Comparison of ENCODE assay signal across 23 cellular contexts in the genomic region with DNA sequence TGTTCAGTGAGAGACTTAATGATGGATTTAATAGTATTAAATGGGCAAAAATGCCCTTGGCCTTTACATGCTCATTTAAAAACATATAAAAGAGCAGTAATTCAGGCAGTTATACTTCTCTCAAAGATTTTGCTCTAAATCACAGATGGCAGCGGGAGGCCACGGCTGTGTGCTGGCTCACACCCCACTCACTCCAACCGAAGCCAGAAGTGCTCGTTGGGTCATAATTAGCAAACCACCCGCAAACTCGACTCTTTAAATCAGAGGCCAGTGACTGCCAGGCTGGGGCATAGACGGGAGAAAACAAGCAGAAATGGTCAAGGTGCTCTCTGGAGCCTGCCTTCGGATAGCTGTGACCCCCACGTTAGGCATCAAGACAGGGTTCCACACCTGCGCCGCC.
"Had no signal": no experiment of that assay in that cellular context is flagged by ENCODE, and none has a peak within 500 bp of the region (broad histone marks: within the 10 kb centered on the region; RNA-seq: fewer than 3 reads in every experiment).

No MANE protein-coding gene starts in this region.

- H3K4me1 Mint-ChIP-seq: activated naive CD8-positive, alpha-beta T cell treated with anti-CD3 and anti-CD28 coated beads, Interleukin-2, amount 50 U/mL, for 24 hours had no signal

- H3K27ac Mint-ChIP-seq: activated CD8-positive, alpha-beta T cell treated with anti-CD3 and anti-CD28 coated beads for 36 hours; activated naive CD4-positive, alpha-beta T cell treated with anti-CD3 and anti-CD28 coated beads, Interleukin-2, amount 50 U/mL, for 72 hours; activated naive CD8-positive, alpha-beta T cell treated with anti-CD3 and anti-CD28 coated beads, Interleukin-2, amount 50 U/mL, for 24 hours; T-helper 2 cell treated with Interferon-gamma antibody and Interleukin-4, amounts not matched to agents 5 μg/mL and 100 μg/mL, for 36 hours had no signal

- H3K36me3 Mint-ChIP-seq: activated naive CD4-positive, alpha-beta T cell treated with anti-CD3 and anti-CD28 coated beads, Interleukin-2, amount 50 U/mL, for 72 hours had no signal

- DNase-seq: activated CD4-positive, alpha-beta T cell treated with anti-CD3 and anti-CD28 coated beads for 4 hours; activated CD8-positive, alpha-beta memory T cell treated with anti-CD3 and anti-CD28 coated beads, Interleukin-2, amount 50 U/mL, for 48 hours; activated CD8-positive, alpha-beta T cell treated with anti-CD3 and anti-CD28 coated beads for 36 hours; activated naive CD8-positive, alpha-beta T cell treated with anti-CD3 and anti-CD28 coated beads, Interleukin-2, amount 50 U/mL, for 24 hours; activated T-cell treated with anti-CD3 and anti-CD28 coated beads, Interleukin-2, amount 50 U/mL, for 1 hour; amniotic stem cell; body of pancreas; central memory CD4-positive, alpha-beta T cell; MG63; NCI-H1105; NCI-H1436; NCI-H187 treated with DMSO at 0.1 percent for 48 hours; NCI-H2081 treated with DMSO at 0.1 percent for 48 hours; NCI-H226; NCI-H510A treated with DMSO at 0.1 percent for 48 hours; NCI-H69; NK-92 treated with Interleukin-12 subunit alpha and Interleukin-12 subunit beta, amount 100 ng/mL, for 24 hours; Peyer's patch; Right ventricle myocardium superior; SJCRH30; SK-N-SH had no signal

- H3K4me3 Mint-ChIP-seq: activated CD8-positive, alpha-beta T cell treated with anti-CD3 and anti-CD28 coated beads for 36 hours; activated naive CD8-positive, alpha-beta T cell treated with anti-CD3 and anti-CD28 coated beads, Interleukin-2, amount 50 U/mL, for 24 hours; T-helper 2 cell treated with Interferon-gamma antibody and Interleukin-4, amounts not matched to agents 5 μg/mL and 100 μg/mL, for 36 hours had no signal

- H3K27me3 Mint-ChIP-seq: activated CD8-positive, alpha-beta T cell treated with anti-CD3 and anti-CD28 coated beads for 36 hours; activated naive CD8-positive, alpha-beta T cell treated with anti-CD3 and anti-CD28 coated beads, Interleukin-2, amount 50 U/mL, for 24 hours had no signal

- H3K9me3 Mint-ChIP-seq: activated CD8-positive, alpha-beta T cell treated with anti-CD3 and anti-CD28 coated beads for 36 hours; activated naive CD4-positive, alpha-beta T cell treated with anti-CD3 and anti-CD28 coated beads, Interleukin-2, amount 50 U/mL, for 72 hours; activated naive CD8-positive, alpha-beta T cell treated with anti-CD3 and anti-CD28 coated beads, Interleukin-2, amount 50 U/mL, for 24 hours; T-helper 2 cell treated with Interferon-gamma antibody and Interleukin-4, amounts not matched to agents 5 μg/mL and 100 μg/mL, for 36 hours had no signal
